ENCODE assay signal across 33 cellular contexts in genomic region chr14:77483851-77484250, GRCh38. TPM values are rescaled to one million over a fixed set of nuclear protein-coding genes. Genes with fewer than 3 reads are reported as not detected.
"Had no signal": no experiment of that assay in that cellular context is flagged by ENCODE, and none has a peak within 500 bp of the region (broad histone marks: within the 10 kb centered on the region; RNA-seq: fewer than 3 reads in every experiment).

No MANE protein-coding gene starts in this region.

- H3K4me1 Mint-ChIP-seq: mesothelial cell of epicardium, natural killer cell, neural crest cell had no signal

- H3K4me1 ChIP-seq: heart right ventricle, left lung, lower lobe of right lung, sigmoid colon, stomach, suprapubic skin, tibial nerve, uterus had no signal

- H3K36me3 ChIP-seq: heart right ventricle, left lung, lower lobe of right lung, neutrophil, ovary, sigmoid colon, stomach, suprapubic skin, thoracic aorta, tibial nerve, uterus had no signal

- H3K4me3 ChIP-seq: heart right ventricle, hepatocyte, left lung, lower lobe of right lung, ovary, sigmoid colon, smooth muscle cell, stomach, suprapubic skin, thoracic aorta, tibial nerve, uterus had no signal

- DNase-seq: heart right ventricle; islet precursor cell; left cardiac atrium; left lung; lower lobe of right lung; mammary epithelial cell; mesendoderm; naive B cell; natural killer cell; ovary; retina; right cardiac atrium; sigmoid colon; stimulated activated CD4-positive, alpha-beta T cell treated with anti-CD3 and anti-CD28 coated beads, Interleukin-1b, Interleukin-23, amount 100 ng/mL, for 48 hours; stimulated activated CD4-positive, alpha-beta T cell treated with anti-CD3 and anti-CD28 coated beads, Interleukin-2, amount 100 ng/mL, for 48 hours; stimulated activated CD4-positive, alpha-beta T cell treated with anti-CD3 and anti-CD28 coated beads, Interleukin-4, amount 100 ng/mL, for 4 hours; stimulated activated CD8-positive, alpha-beta memory T cell treated with anti-CD3 and anti-CD28 coated beads, Interleukin-4, amount 100 ng/mL, for 48 hours; stimulated activated naive B cell treated with anti-CD40 and anti-IgM and Interleukin-4, amounts not matched to agents 10 μg/mL and 1 μg/mL and 100 μg/mL, for 72 hours; stimulated activated naive CD8-positive, alpha-beta T cell treated with anti-CD3 and anti-CD28 coated beads, Interleukin-15, Interleukin-2, amounts not matched to agents 100 U/mL and 50 U/mL, for 24 hours; stomach; uterus had no signal

- H3K27me3 Mint-ChIP-seq: naive B cell; progenitor cell of endocrine pancreas; stimulated activated naive B cell treated with anti-CD40 and anti-IgM and Interleukin-4, amounts not matched to agents 10 μg/mL and 1 μg/mL and 100 μg/mL, for 72 hours; type B pancreatic cell had no signal

- H3K27ac Mint-ChIP-seq: mesothelial cell of epicardium; naive B cell; natural killer cell; progenitor cell of endocrine pancreas; stimulated activated naive B cell treated with anti-CD40 and anti-IgM and Interleukin-4, amounts not matched to agents 10 μg/mL and 1 μg/mL and 100 μg/mL, for 72 hours; type B pancreatic cell had no signal

- H3K27me3 ChIP-seq: heart right ventricle, hepatocyte, left lung, neutrophil, ovary, sigmoid colon, stomach, suprapubic skin, tibial nerve, uterus had no signal

- H3K9me3 ChIP-seq: heart right ventricle, left lung, lower lobe of right lung, neutrophil, ovary, sigmoid colon, stomach, suprapubic skin, thoracic aorta, tibial nerve, uterus had no signal

- H3K9me3 Mint-ChIP-seq: mesothelial cell of epicardium; naive B cell; natural killer cell; neural crest cell; stimulated activated naive B cell treated with anti-CD40 and anti-IgM and Interleukin-4, amounts not matched to agents 10 μg/mL and 1 μg/mL and 100 μg/mL, for 72 hours; type B pancreatic cell had no signal

- H3K27ac ChIP-seq: heart right ventricle, hepatocyte, left lung, lower lobe of right lung, neutrophil, ovary, sigmoid colon, stomach, suprapubic skin, thoracic aorta, tibial nerve had no signal

- ATAC-seq: heart right ventricle; left cardiac atrium; left lung; lower lobe of right lung; natural killer cell; right cardiac atrium; stimulated activated naive B cell treated with anti-CD40 and anti-IgM and Interleukin-4, amounts not matched to agents 10 μg/mL and 1 μg/mL and 100 μg/mL, for 72 hours had no signal

- H3K4me3 Mint-ChIP-seq: mesothelial cell of epicardium; naive B cell; natural killer cell; neural crest cell; stimulated activated naive B cell treated with anti-CD40 and anti-IgM and Interleukin-4, amounts not matched to agents 10 μg/mL and 1 μg/mL and 100 μg/mL, for 72 hours; type B pancreatic cell had no signal

- H3K36me3 Mint-ChIP-seq: mesothelial cell of epicardium; naive B cell; natural killer cell; stimulated activated naive B cell treated with anti-CD40 and anti-IgM and Interleukin-4, amounts not matched to agents 10 μg/mL and 1 μg/mL and 100 μg/mL, for 72 hours; type B pancreatic cell had no signal

RNA-seq across cellular contexts. Expression of gene ISM2, which starts 14.8 kb away (rescaled TPM):
- total RNA-seq: heart right ventricle, left lung, liver, lower lobe of right lung, natural killer cell, neural crest cell, progenitor cell of endocrine pancreas, pulmonary artery endothelial cell, right cardiac atrium, suprapubic skin, thoracic aorta had no signal
